In genomic region chr21:45410151-45410864, GRCh38 we compare ENCODE assay signal across 1 cellular context.
TF ChIP-seq lines count a peak whose summit lies in the region.

No MANE protein-coding gene starts in this region.

TF ChIP-seq in K562, 482 proteins besides CTCF, POLR2A, EP300 and RAD21 (continued from another document and continues in another):
- TF ChIP-seq MGA (IDR thresholded peaks at IDR 0.05), result no peak; the same call in 1 of the 2 replicates
- no peak for TF ChIP-seq AFF4 (CRISPR knock-in tag; IDR thresholded peaks at IDR 0.05)
- TF ChIP-seq NR4A1 (CRISPR knock-in tag; IDR thresholded peaks at IDR 0.05), result no peak
- no peak; the same call in 1 of the 2 replicates for TF ChIP-seq NR4A1 (tag; IDR thresholded peaks at IDR 0.05)
- TF ChIP-seq LCOR (CRISPR knock-in tag; IDR thresholded peaks at IDR 0.05), result peak; percentile 26; the same call in 1 of the 2 replicates
- no peak for TF ChIP-seq CGGBP1 (CRISPR knock-in tag; IDR thresholded peaks at IDR 0.05)
- TF ChIP-seq ZC3H8 (IDR thresholded peaks at IDR 0.05), result no peak
- TF ChIP-seq ESRRB (CRISPR knock-in tag; IDR thresholded peaks at IDR 0.05; ENCODE audit: borderline replicate concordance), result no peak
- TF ChIP-seq CEBPG (CRISPR knock-in tag; IDR thresholded peaks at IDR 0.05), result no peak
- no peak for TF ChIP-seq CEBPG (tag; conservative IDR thresholded peaks at IDR 0.05 in 1 of 2, IDR thresholded peaks at IDR 0.05 in 1 of 2)
- no peak for TF ChIP-seq CAMTA2 (CRISPR knock-in tag; conservative IDR thresholded peaks at IDR 0.05)
- no peak for TF ChIP-seq DACH1 (IDR thresholded peaks at IDR 0.05; ENCODE audit: partially characterized antibody)
- TF ChIP-seq CSDE1 (IDR thresholded peaks at IDR 0.05), result no peak
- no peak for TF ChIP-seq MCM2 (IDR thresholded peaks at IDR 0.05; ENCODE audit: low read depth)
- no peak for TF ChIP-seq MAZ (CRISPR knock-in tag; conservative IDR thresholded peaks at IDR 0.05 in 1 of 2, IDR thresholded peaks at IDR 0.05 in 1 of 2)
- TF ChIP-seq JUND (IDR thresholded peaks at IDR 0.05; ENCODE audit: borderline replicate concordance, low read depth, low read length), result no peak
- TF ChIP-seq JUND (tag; IDR thresholded peaks at IDR 0.05; ENCODE audit: borderline replicate concordance, low read depth, low read length), result no peak
- peak; percentile 2 for TF ChIP-seq ARHGAP35 (IDR thresholded peaks at IDR 0.05; ENCODE audit: partially characterized antibody)
- TF ChIP-seq GATA2 (CRISPR knock-in tag; IDR thresholded peaks at IDR 0.05), result peak; percentile 30; the same call in 1 of the 2 replicates
- no peak for TF ChIP-seq POLR2B (IDR thresholded peaks at IDR 0.05; ENCODE audit: low read depth, partially characterized antibody)
- TF ChIP-seq CEBPB (tag; IDR thresholded peaks at IDR 0.05), result no peak
- TF ChIP-seq SIRT6 (IDR thresholded peaks at IDR 0.05; ENCODE audit: low read depth, low read length), result no peak
- no peak for TF ChIP-seq HES1 (IDR thresholded peaks at IDR 0.05; ENCODE audit: low read depth)
- no peak for TF ChIP-seq ZNF436 (CRISPR knock-in tag; IDR thresholded peaks at IDR 0.05)
- peak; percentile 83 for TF ChIP-seq EGR1 (conservative IDR thresholded peaks at IDR 0.05)
- TF ChIP-seq RNF219 (CRISPR knock-in tag; IDR thresholded peaks at IDR 0.05), result no peak
- no peak for TF ChIP-seq ATF2 (CRISPR knock-in tag; IDR thresholded peaks at IDR 0.05)
- no peak for TF ChIP-seq MED1 (CRISPR knock-in tag; IDR thresholded peaks at IDR 0.05; ENCODE audit: borderline replicate concordance)
- TF ChIP-seq MBD1 (CRISPR knock-in tag; IDR thresholded peaks at IDR 0.05), result no peak
- no peak for TF ChIP-seq PKNOX1 (IDR thresholded peaks at IDR 0.05)
- no peak for TF ChIP-seq ZKSCAN1 (IDR thresholded peaks at IDR 0.05; ENCODE audit: low read depth, low read length)
- no peak for TF ChIP-seq E2F5 (CRISPR knock-in tag; IDR thresholded peaks at IDR 0.05)
- TF ChIP-seq KDM1A (IDR thresholded peaks at IDR 0.05), result no peak
- no peak for TF ChIP-seq NFE2 (IDR thresholded peaks at IDR 0.05; ENCODE audit: low read depth)
